ENCODE assay signal across 13 cellular contexts in genomic region chr1:107934573-107934972, GRCh38. TPM values are rescaled to one million over a fixed set of nuclear protein-coding genes. Genes with fewer than 3 reads are reported as not detected.
DNase-seq lines count a peak whose midpoint lies in the region; ATAC-seq and TF ChIP-seq lines count a peak whose summit lies in the region.
"Had no signal": no experiment of that assay in that cellular context is flagged by ENCODE, and none has a peak within 500 bp of the region (broad histone marks: within the 10 kb centered on the region; RNA-seq: fewer than 3 reads in every experiment).

No MANE protein-coding gene starts in this region.

- intact Hi-C loops in activated CD8-positive, alpha-beta T cell treated with anti-CD3 and anti-CD28 coated beads for 36 hours (cut with micrococcal nuclease): loop anchor here (10.0 kb wide), 1 partner anchor 150 kb away; no protein-coding TSS in a partner anchor

- CTCF ChIA-PET in activated CD8-positive, alpha-beta memory T cell treated with anti-CD3 and anti-CD28 coated beads, Interleukin-2, amount 10 ng/mL, durations not matched to agents 7 days and 5 days (lab: Charles Lee): interaction anchor here (1.7 kb wide), 1 partner anchor 153 kb away, joined by 7 read pairs; no protein-coding TSS in a partner anchor
- CTCF ChIA-PET in activated CD8-positive, alpha-beta T cell treated with anti-CD3 and anti-CD28 coated beads for 36 hours (lab: Charles Lee): interaction anchor here (1.0 to 1.6 kb wide), 5 partner anchors 9 to 152 kb away, joined by 3 to 4 read pairs (median 3); partner anchors contain the start of gene VAV3

- no peaks in the 10 kb centered on the region for H3K9me3 ChIP-seq in WERI-Rb-1 (ENCODE audit: severe bottlenecking)

- TF ChIP-seq CTCF in activated CD8-positive, alpha-beta T cell treated with anti-CD3 and anti-CD28 coated beads for 36 hours (IDR thresholded peaks at IDR 0.05): no peak
- TF ChIP-seq CTCF in foreskin keratinocyte (conservative IDR thresholded peaks at IDR 0.05): no peak
- no peak for TF ChIP-seq CTCF in WERI-Rb-1 (IDR thresholded peaks at IDR 0.05; ENCODE audit: low read depth, low read length)

- POLR2A ChIA-PET in activated CD8-positive, alpha-beta T cell treated with anti-CD3 and anti-CD28 coated beads for 36 hours (lab: Charles Lee): no interaction called here

- no peak overlapping the region for H3K4me3 ChIP-seq in WERI-Rb-1 (ENCODE audit: low read depth, low read length)
- H3K4me3 ChIP-seq: lung, skin epidermis had no signal

- H3K36me3 Mint-ChIP-seq in activated CD8-positive, alpha-beta memory T cell treated with anti-CD3 and anti-CD28 coated beads, Interleukin-2, amount 10 ng/mL, durations not matched to agents 7 days and 5 days: no peaks in the 10 kb centered on the region
- peaks cover 4% of the 10 kb centered on the region for H3K36me3 Mint-ChIP-seq in activated CD8-positive, alpha-beta T cell treated with anti-CD3 and anti-CD28 coated beads for 36 hours (ENCODE audit: low read depth)
- H3K36me3 Mint-ChIP-seq in stimulated activated memory B cell treated with anti-CD40 and anti-IgM and Interleukin-4, amounts not matched to agents 10 μg/mL and 1 μg/mL and 100 μg/mL, for 72 hours: no peaks in the 10 kb centered on the region

- ATAC-seq in activated CD8-positive, alpha-beta memory T cell treated with anti-CD3 and anti-CD28 coated beads, Interleukin-2, amount 10 ng/mL, durations not matched to agents 7 days and 5 days: no peak
- ATAC-seq in HG02870 (IDR thresholded peaks at IDR 0.05; ENCODE audit: unreplicated experiment): peak; percentile 30
- ATAC-seq in activated CD8-positive, alpha-beta T cell treated with anti-CD3 and anti-CD28 coated beads for 36 hours: peak; percentile 12
- peak; percentile 25 for ATAC-seq in stimulated activated memory B cell treated with anti-CD40 and anti-IgM and Interleukin-4, amounts not matched to agents 10 μg/mL and 1 μg/mL and 100 μg/mL, for 72 hours
- no peak for ATAC-seq in foreskin keratinocyte

- peaks cover 37% of the 10 kb centered on the region for H3K4me1 Mint-ChIP-seq in activated CD8-positive, alpha-beta memory T cell treated with anti-CD3 and anti-CD28 coated beads, Interleukin-2, amount 10 ng/mL, durations not matched to agents 7 days and 5 days
- H3K4me1 Mint-ChIP-seq in activated CD8-positive, alpha-beta T cell treated with anti-CD3 and anti-CD28 coated beads for 36 hours (ENCODE audit: low read depth): peaks cover 75% of the 10 kb centered on the region
- peaks cover 48% of the 10 kb centered on the region for H3K4me1 Mint-ChIP-seq in stimulated activated memory B cell treated with anti-CD40 and anti-IgM and Interleukin-4, amounts not matched to agents 10 μg/mL and 1 μg/mL and 100 μg/mL, for 72 hours

- H3K36me3 ChIP-seq in WERI-Rb-1: no peaks in the 10 kb centered on the region

- no peaks in the 10 kb centered on the region for H3K27me3 ChIP-seq in foreskin keratinocyte
- peaks cover 3% of the 10 kb centered on the region for H3K27me3 ChIP-seq in WERI-Rb-1 (ENCODE audit: insufficient read depth, low read depth, severe bottlenecking)

- H3K27me3 Mint-ChIP-seq in activated CD8-positive, alpha-beta memory T cell treated with anti-CD3 and anti-CD28 coated beads, Interleukin-2, amount 10 ng/mL, durations not matched to agents 7 days and 5 days: peaks cover 8% of the 10 kb centered on the region
- no peaks in the 10 kb centered on the region for H3K27me3 Mint-ChIP-seq in activated CD8-positive, alpha-beta T cell treated with anti-CD3 and anti-CD28 coated beads for 36 hours
- no peaks in the 10 kb centered on the region for H3K27me3 Mint-ChIP-seq in stimulated activated memory B cell treated with anti-CD40 and anti-IgM and Interleukin-4, amounts not matched to agents 10 μg/mL and 1 μg/mL and 100 μg/mL, for 72 hours

- DNase-seq in activated CD8-positive, alpha-beta memory T cell treated with anti-CD3 and anti-CD28 coated beads, Interleukin-2, amount 10 ng/mL, durations not matched to agents 7 days and 5 days: no peak
- no peak for DNase-seq in activated CD8-positive, alpha-beta memory T cell treated with anti-CD3 and anti-CD28 coated beads, Interleukin-2, amount 50 U/mL, for 4 hours
- no peak for DNase-seq in activated CD8-positive, alpha-beta T cell treated with anti-CD3 and anti-CD28 coated beads for 36 hours
- DNase-seq in foreskin keratinocyte: no peak
- no peak for DNase-seq in effector CD8-positive, alpha-beta T cell (lab: John Stamatoyannopoulos, UW)
- no peak for DNase-seq in WERI-Rb-1
- DNase-seq: glutamatergic neuron, GOT3, NCI-H187 treated with DMSO at 0.1 percent for 48 hours had no signal

- H3K27ac ChIP-seq in foreskin keratinocyte: no peak overlapping the region
- H3K27ac ChIP-seq in WERI-Rb-1: no peak overlapping the region
- H3K27ac ChIP-seq: skin epidermis had no signal

- H3K27ac Mint-ChIP-seq in activated CD8-positive, alpha-beta memory T cell treated with anti-CD3 and anti-CD28 coated beads, Interleukin-2, amount 10 ng/mL, durations not matched to agents 7 days and 5 days: peak overlapping the region; percentile 31
- H3K27ac Mint-ChIP-seq in activated CD8-positive, alpha-beta T cell treated with anti-CD3 and anti-CD28 coated beads for 36 hours: peak overlapping the region; percentile 90
- peak overlapping the region; percentile 36 for H3K27ac Mint-ChIP-seq in stimulated activated memory B cell treated with anti-CD40 and anti-IgM and Interleukin-4, amounts not matched to agents 10 μg/mL and 1 μg/mL and 100 μg/mL, for 72 hours

- H3K4me1 ChIP-seq in foreskin keratinocyte: no peaks in the 10 kb centered on the region

- H3K4me3 Mint-ChIP-seq in activated CD8-positive, alpha-beta memory T cell treated with anti-CD3 and anti-CD28 coated beads, Interleukin-2, amount 10 ng/mL, durations not matched to agents 7 days and 5 days: peak overlapping the region; percentile 62
- peak overlapping the region; percentile 69 for H3K4me3 Mint-ChIP-seq in activated CD8-positive, alpha-beta T cell treated with anti-CD3 and anti-CD28 coated beads for 36 hours
- peak overlapping the region; percentile 44 for H3K4me3 Mint-ChIP-seq in stimulated activated memory B cell treated with anti-CD40 and anti-IgM and Interleukin-4, amounts not matched to agents 10 μg/mL and 1 μg/mL and 100 μg/mL, for 72 hours

- H3K9me3 Mint-ChIP-seq in activated CD8-positive, alpha-beta memory T cell treated with anti-CD3 and anti-CD28 coated beads, Interleukin-2, amount 10 ng/mL, durations not matched to agents 7 days and 5 days (ENCODE audit: low read depth): no peaks in the 10 kb centered on the region
- peaks cover 2% of the 10 kb centered on the region for H3K9me3 Mint-ChIP-seq in activated CD8-positive, alpha-beta T cell treated with anti-CD3 and anti-CD28 coated beads for 36 hours
- no peaks in the 10 kb centered on the region for H3K9me3 Mint-ChIP-seq in stimulated activated memory B cell treated with anti-CD40 and anti-IgM and Interleukin-4, amounts not matched to agents 10 μg/mL and 1 μg/mL and 100 μg/mL, for 72 hours

RNA-seq across cellular contexts. Expression of gene VAV3, which starts 30.4 kb away (rescaled TPM):
- 1 to 10 TPM; 3.1 to 4.5 TPM for total RNA-seq in activated CD8-positive, alpha-beta memory T cell treated with anti-CD3 and anti-CD28 coated beads, Interleukin-2, amount 10 ng/mL, durations not matched to agents 7 days and 5 days
- 1 to 10 TPM; 5.3 to 6.2 TPM for total RNA-seq in activated CD8-positive, alpha-beta T cell treated with anti-CD3 and anti-CD28 coated beads for 36 hours
- 9.7 and 10.3 TPM in 2 replicates for total RNA-seq in foreskin keratinocyte
- polyA plus RNA-seq in foreskin keratinocyte: 2.2 and 2.6 TPM in 2 replicates

Comparison
In these comparisons a context has a peak if more than half of its experiments do, and no peak if none do; other contexts are left out.
1. ATAC-seq: peak in HG02870 (single experiment), activated CD8-positive, alpha-beta T cell treated with anti-CD3 and anti-CD28 coated beads for 36 hours (single experiment) and stimulated activated memory B cell treated with anti-CD40 and anti-IgM and Interleukin-4, amounts not matched to agents 10 μg/mL and 1 μg/mL and 100 μg/mL, for 72 hours (single experiment); none in activated CD8-positive, alpha-beta memory T cell treated with anti-CD3 and anti-CD28 coated beads, Interleukin-2, amount 10 ng/mL, durations not matched to agents 7 days and 5 days (single experiment) and foreskin keratinocyte (single experiment).
2. H3K27ac Mint-ChIP-seq: peak in every context shown above with its lines; median percentile 90 in activated CD8-positive, alpha-beta T cell treated with anti-CD3 and anti-CD28 coated beads for 36 hours; 36 in stimulated activated memory B cell treated with anti-CD40 and anti-IgM and Interleukin-4, amounts not matched to agents 10 μg/mL and 1 μg/mL and 100 μg/mL, for 72 hours; 31 in activated CD8-positive, alpha-beta memory T cell treated with anti-CD3 and anti-CD28 coated beads, Interleukin-2, amount 10 ng/mL, durations not matched to agents 7 days and 5 days.
3. Peak in every context shown above with its lines, with median percentiles within 50 percentile points of each other: H3K4me3 Mint-ChIP-seq.